Comparison of ENCODE assay signal across 35 cellular contexts in the genomic region with DNA sequence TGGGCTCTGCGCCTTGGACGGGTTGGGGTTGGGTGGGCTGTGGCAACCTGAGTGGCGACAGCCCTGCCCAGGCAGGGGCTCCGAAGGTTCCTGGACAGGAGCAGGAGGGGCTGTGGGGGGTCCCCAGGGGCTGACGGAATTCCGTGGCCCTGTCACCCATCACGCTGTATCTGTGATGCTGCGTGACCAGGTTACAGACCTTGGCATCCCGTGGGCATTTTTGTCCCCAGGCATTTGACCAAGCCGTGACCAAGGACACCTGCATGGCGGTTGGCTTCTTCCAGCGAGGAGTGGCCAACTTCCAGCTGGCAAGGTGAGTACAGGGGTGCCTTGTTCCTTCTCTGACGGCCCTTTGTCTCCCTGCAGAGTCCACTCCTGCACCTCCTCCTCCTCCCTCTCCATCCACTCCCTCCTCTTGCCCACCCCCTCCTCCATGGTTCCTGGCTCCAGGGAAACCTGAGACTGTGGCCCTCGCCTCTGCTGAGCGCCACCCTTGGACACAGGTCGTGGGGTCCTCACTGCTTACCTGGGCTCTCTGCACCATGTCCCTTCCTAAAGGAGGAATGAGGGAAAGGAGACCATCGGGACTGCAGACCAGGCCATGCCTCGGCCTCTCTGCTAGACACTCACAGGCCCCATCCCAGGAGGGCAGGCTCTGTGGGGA. TPM values are rescaled to one million over a fixed set of nuclear protein-coding genes. Genes with fewer than 3 reads are reported as not detected.
A peak's percentile ranks its signal among the peaks of the same experiment; 100 is the strongest.
DNase-seq lines count a peak whose midpoint lies in the region; ATAC-seq, FAIRE-seq and TF ChIP-seq lines count a peak whose summit lies in the region.
"Had no signal": no experiment of that assay in that cellular context is flagged by ENCODE, and none has a peak within 500 bp of the region (broad histone marks: within the 10 kb centered on the region; RNA-seq: fewer than 3 reads in every experiment).

No MANE protein-coding gene starts in this region.

- H3K79me1 ChIP-seq in neuronal stem cell (ENCODE audit: low read depth, low read length) = peaks cover 2% of the 10 kb centered on the region

- no peak overlapping the region for H2BK12ac ChIP-seq in neuronal stem cell (ENCODE audit: low read length)

- no peak overlapping the region for H3K18ac ChIP-seq in neuronal stem cell (ENCODE audit: low read length)

- FAIRE-seq in GM12891 (lab: Jason Lieb, UNC) = no peak
- FAIRE-seq: A549, GM12892, TTC549, urothelium cell line had no signal

- H4K91ac ChIP-seq in neuronal stem cell (ENCODE audit: low read depth, low read length, poor library complexity) = no peak overlapping the region

- H2BK15ac ChIP-seq in neuronal stem cell (ENCODE audit: low read length) = peak overlapping the region; percentile 88

- H3K4me3 ChIP-seq in heart right ventricle (no peak overlapping the region), neuronal stem cell (ENCODE audit: low read length in 2 of 2) (no peak overlapping the region)
- H3K4me3 ChIP-seq: A549, ascending aorta, left lung, prostate gland, testis had no signal

- no peak overlapping the region for H3K4me2 ChIP-seq in neuronal stem cell (ENCODE audit: insufficient read depth, low read length, poor library complexity, severe bottlenecking)
- H3K4me2 ChIP-seq: A549, SK-N-SH had no signal

- DNase-seq in cardiac septum (ENCODE audit: low spot score) (peak; percentile 61), heart right ventricle (no peak), left cardiac atrium (peak; percentile 17), neuronal stem cell (ENCODE audit: low spot score) (no peak), SIG-M5 (lab: John Stamatoyannopoulos, UW) (no peak), NCI-H1105 treated with DMSO at 0.1 percent for 48 hours (lab: John Stamatoyannopoulos, UW) (no peak), GM12891 (ENCODE audit: insufficient read length, low spot score) (no peak), GM19240 (ENCODE audit: insufficient read length, low spot score) (no peak)
- DNase-seq: activated gamma-delta T cell; activated naive CD8-positive, alpha-beta T cell treated with anti-CD3 and anti-CD28 coated beads, Interleukin-2, amount 10 ng/mL, durations not matched to agents 7 days and 5 days; activated T-cell treated with anti-CD3 and anti-CD28 coated beads, Interleukin-2, amount 50 U/mL, for 24 hours; AML-193; CD8-positive, alpha-beta memory T cell; central memory CD4-positive, alpha-beta T cell; DMS 273 treated with DMSO at 0.1 percent for 48 hours; EL; endodermal cell; glutamatergic neuron; HCEC 1CT; naive B cell; NCI-H1694; NCI-H510A; RPMI8226; SK-N-SH; T-helper 17 cell; testis had no signal

- H3K9me3 ChIP-seq in heart right ventricle (no peaks in the 10 kb centered on the region), neuronal stem cell (replicated peaks in 1 of 2; ENCODE audit: control insufficient read depth in 2 of 2, insufficient read depth in 1 of 2, low read depth in 1 of 2, low read length in 2 of 2) (peaks cover 0 to 1% of the 10 kb centered on the region in 2 donors)
- H3K9me3 ChIP-seq: A549, ascending aorta, left lung, neutrophil, prostate gland, SK-N-SH, testis had no signal

- H3K27me3 ChIP-seq in heart right ventricle (no peaks in the 10 kb centered on the region), neuronal stem cell (ENCODE audit: control insufficient read depth in 3 of 3, insufficient read depth in 3 of 3, low read depth in 1 of 3, low read length in 3 of 3) (peaks cover 0 to 15% (median 2%) of the 10 kb centered on the region in 3 experiments)
- H3K27me3 ChIP-seq: ascending aorta, testis had no signal

- H2AK5ac ChIP-seq in neuronal stem cell (ENCODE audit: low read depth, low read length) = peak overlapping the region; percentile 28

- H3K27ac ChIP-seq in heart right ventricle (peak overlapping the region in 2 of 10 donors; percentile 89 to 90), neuronal stem cell (replicated peaks; ENCODE audit: low read length) (no peak overlapping the region)
- H3K27ac ChIP-seq: A549, left lung, neutrophil, prostate gland, testis had no signal

- intact Hi-C loops in cardiac septum (cut with DNase I) (no loop called here), heart right ventricle (cut with DNase I) (loop anchor here in 2 of 10 donors (10.0 kb wide), 1 partner anchor 99 kb away; no protein-coding TSS in a partner anchor), left cardiac atrium (cut with DNase I) (no loop called here)

- WGBS in heart right ventricle, 2 donors = 73 to 76% methylated on average over 18 of the region's 18 CpGs
- no CpG with 5 or more reads among the region's 18 CpGs for WGBS in neuronal stem cell (ENCODE audit: extremely low coverage in 2 of 2, insufficient read length in 2 of 2, insufficient replicate concordance in 1 of 2), 2 donors

- no peaks in the 10 kb centered on the region for H3K36me3 ChIP-seq in heart right ventricle
- H3K36me3 ChIP-seq in neuronal stem cell (replicated peaks in 1 of 2; ENCODE audit: control insufficient read depth in 2 of 2, insufficient read depth in 2 of 2, low read length in 2 of 2) = no peaks in the 10 kb centered on the region
- H3K36me3 ChIP-seq: ascending aorta, left lung, neutrophil, prostate gland had no signal

- no peak overlapping the region for H3K14ac ChIP-seq in neuronal stem cell (ENCODE audit: low read length)

- no peak overlapping the region for H2AFZ ChIP-seq in neuronal stem cell (ENCODE audit: low read length)

- H3K4me1 ChIP-seq in heart right ventricle (peaks cover 8 to 37% (median 22%) of the 10 kb centered on the region in 9 donors), neuronal stem cell (ENCODE audit: control insufficient read depth in 2 of 2, insufficient read depth in 1 of 2, low read depth in 1 of 2, low read length in 2 of 2) (peaks cover 3 to 7% of the 10 kb centered on the region in 2 donors)
- H3K4me1 ChIP-seq: prostate gland had no signal

- H3K9ac ChIP-seq in neuronal stem cell (ENCODE audit: low read depth, low read length, poor library complexity) = peak overlapping the region; percentile 21
- H3K9ac ChIP-seq: SK-N-SH had no signal

- no peak for TF ChIP-seq CTCF in heart right ventricle (IDR thresholded peaks at IDR 0.05)

- no peak for TF ChIP-seq POLR2A in GM12891 (IDR thresholded peaks at IDR 0.05; ENCODE audit: low read depth, low read length)

- H3K23ac ChIP-seq in neuronal stem cell (ENCODE audit: low read depth, low read length, poor library complexity) = peak overlapping the region; percentile 25

- H4K8ac ChIP-seq in neuronal stem cell (ENCODE audit: low read depth, low read length) = no peak overlapping the region

- no peak overlapping the region for H2BK5ac ChIP-seq in neuronal stem cell (ENCODE audit: low read length)

- ATAC-seq in heart right ventricle (no peak), left cardiac atrium (no peak)
- ATAC-seq: A549, left lung, T-helper 17 cell had no signal

- no peak overlapping the region for H3K4ac ChIP-seq in neuronal stem cell (ENCODE audit: low read length)

- H2BK120ac ChIP-seq in neuronal stem cell (ENCODE audit: low read depth, low read length) = no peak overlapping the region

TF ChIP-seq in GM12891, 5 proteins besides CTCF, POLR2A, EP300 and RAD21:
- TF ChIP-seq TAF1 (IDR thresholded peaks at IDR 0.05; ENCODE audit: low read depth, low read length) = no peak
- TF ChIP-seq POU2F2 (IDR thresholded peaks at IDR 0.05; ENCODE audit: low read depth, low read length) = no peak
- no peak for TF ChIP-seq SPI1 (IDR thresholded peaks at IDR 0.05; ENCODE audit: low read depth, low read length)
- TF ChIP-seq PAX5 (IDR thresholded peaks at IDR 0.05; ENCODE audit: insufficient read depth, low read length, severe bottlenecking) = no peak
- TF ChIP-seq POLR2AphosphoS5 (IDR thresholded peaks at IDR 0.05; ENCODE audit: low read depth, low read length) = no peak

RNA-seq across cellular contexts. Expression of gene NOXA1, which starts 3.0 kb away (rescaled TPM):
- total RNA-seq in cardiac septum (3.3 TPM), heart right ventricle (1 to 10 TPM; 2.5 to 5.3 (median 3.0) TPM), left cardiac atrium (1 to 10 TPM; 2.5 to 5.3 TPM)
- polyA plus RNA-seq in heart right ventricle = 10 to 100 TPM in 1 of 2 donors, under 1 TPM in 1; 0.62 to 10.6 TPM
- polyA plus RNA-seq in neuronal stem cell (2013, experiment 1 of 2) = 0.61 TPM
- 0.64 TPM for polyA plus RNA-seq in neuronal stem cell (2013, experiment 2 of 2)
- polyA plus RNA-seq in GM12891 (2012; ENCODE audit: low read depth, missing spikeins) = 0.89 TPM

RNA-seq across cellular contexts. Expression of gene EXD3, which starts 3.2 kb away (rescaled TPM):
- total RNA-seq in cardiac septum = 11.3 TPM
- total RNA-seq in heart right ventricle = 10 to 100 TPM in 3 of 10 donors, 1 to 10 TPM in 7; 7.8 to 14.0 (median 9.2) TPM
- 10 to 100 TPM in 1 of 2 donors, 1 to 10 TPM in 1; 5.8 to 33.0 TPM for polyA plus RNA-seq in heart right ventricle
- 10 to 100 TPM in 1 of 2 donors, 1 to 10 TPM in 1; 8.0 to 11.7 TPM for total RNA-seq in left cardiac atrium
- 21.1 TPM for polyA plus RNA-seq in neuronal stem cell (2013, experiment 1 of 2)
- 19.9 TPM for polyA plus RNA-seq in neuronal stem cell (2013, experiment 2 of 2)
- 8.5 TPM for polyA plus RNA-seq in GM12891 (2012; ENCODE audit: low read depth, missing spikeins)

RNA-seq across cellular contexts. Expression of gene ENTPD8, which starts 15.0 kb away (rescaled TPM):
- total RNA-seq in cardiac septum (not detected), heart right ventricle (not detected), left cardiac atrium (not detected)
- polyA plus RNA-seq in heart right ventricle = under 1 TPM; 0.03 to 0.15 TPM
- 0.03 TPM for polyA plus RNA-seq in neuronal stem cell (2013, experiment 1 of 2)
- polyA plus RNA-seq in neuronal stem cell (2013, experiment 2 of 2) = 0.04 TPM
- not detected for polyA plus RNA-seq in GM12891 (2012; ENCODE audit: low read depth, missing spikeins)
- total RNA-seq: activated naive CD8-positive, alpha-beta T cell treated with anti-CD3 and anti-CD28 coated beads, Interleukin-2, amount 10 ng/mL, durations not matched to agents 7 days and 5 days; ascending aorta; CD8-positive, alpha-beta memory T cell; skeletal muscle tissue; T-helper 17 cell had no signal
- polyA plus RNA-seq: CD8-positive, alpha-beta memory T cell had no signal

RNA-seq across cellular contexts. Expression of gene NSMF, which starts 33.0 kb away (rescaled TPM):
- total RNA-seq in cardiac septum (12.2 TPM), heart right ventricle (10 to 100 TPM in 4 of 10 donors, 1 to 10 TPM in 6; 5.3 to 17.0 (median 9.0) TPM), left cardiac atrium (10 to 100 TPM; 20.5 to 25.1 TPM)
- 10 to 100 TPM; 18.3 to 29.3 TPM for polyA plus RNA-seq in heart right ventricle
- polyA plus RNA-seq in neuronal stem cell (2013, experiment 1 of 2) = 46.8 TPM
- polyA plus RNA-seq in neuronal stem cell (2013, experiment 2 of 2) = 45.0 TPM
- 18.6 TPM for polyA plus RNA-seq in GM12891 (2012; ENCODE audit: low read depth, missing spikeins)

Comparison
In these comparisons a context has a peak if more than half of its experiments do, and no peak if none do; other contexts are left out.
1. DNase-seq: peak in cardiac septum (single experiment) and left cardiac atrium (single experiment); none in heart right ventricle (0 of 2), neuronal stem cell (single experiment), SIG-M5 (single experiment), NCI-H1105 treated with DMSO at 0.1 percent for 48 hours (single experiment), GM12891 (single experiment) and GM19240 (single experiment).